ENCODE assay signal across 23 cellular contexts in genomic region chr18:77482190-77482928, GRCh38.
DNase-seq lines count a peak whose midpoint lies in the region; ATAC-seq, FAIRE-seq and TF ChIP-seq lines count a peak whose summit lies in the region.
"Had no signal": no experiment of that assay in that cellular context is flagged by ENCODE, and none has a peak within 500 bp of the region (broad histone marks: within the 10 kb centered on the region; RNA-seq: fewer than 3 reads in every experiment).

No MANE protein-coding gene starts in this region.

- H3K27me3 Mint-ChIP-seq in CD4-positive, alpha-beta T cell: peaks cover 31% of the 10 kb centered on the region

- H3K79me2 ChIP-seq in H1 (ENCODE audit: control insufficient read depth in 1 of 2, insufficient read depth in 2 of 2, low read length in 2 of 2): no peaks in the 10 kb centered on the region

- no peak overlapping the region for H3K18ac ChIP-seq in H1 (ENCODE audit: extremely low read depth, low read length)

- no peak for ATAC-seq in CD4-positive, alpha-beta T cell (ENCODE audit: poor library complexity)
- ATAC-seq in HG02938 (IDR thresholded peaks at IDR 0.05; ENCODE audit: unreplicated experiment): no peak
- ATAC-seq: A549, HepG2 had no signal

- TF ChIP-seq POLR2A in H1 (IDR thresholded peaks at IDR 0.05; ENCODE audit: control extremely low read depth in 1 of 2, low read depth in 2 of 2, low read length in 2 of 2): no peak

- H3K23ac ChIP-seq in H1 (ENCODE audit: insufficient read length): no peak overlapping the region

- TF ChIP-seq EP300 in H1 (IDR thresholded peaks at IDR 0.05; ENCODE audit: borderline replicate concordance in 1 of 2, low read depth in 2 of 2, low read length in 2 of 2): no peak

- peaks cover 0 to 1% (median 0%) of the 10 kb centered on the region in 4 experiments; a peak in 1 of 7 replicates for H3K27me3 ChIP-seq in H1 (replicated peaks in 1 of 4; ENCODE audit: control insufficient read depth in 3 of 4, extremely low read depth in 1 of 4, insufficient read depth in 3 of 4, low read length in 3 of 4)
- no peaks in the 10 kb centered on the region for H3K27me3 ChIP-seq in CD4-positive, alpha-beta T cell (ENCODE audit: control insufficient read depth, insufficient read depth, low read length)

- H3K4me1 Mint-ChIP-seq in CD4-positive, alpha-beta T cell (ENCODE audit: low read depth): no peaks in the 10 kb centered on the region
- H3K4me1 Mint-ChIP-seq: CD14-positive monocyte had no signal

- CTCF ChIA-PET in H1 (lab: Charles Lee; ENCODE audit: partially characterized antibody): interaction anchor here (0.9 to 1.2 kb wide), 3 partner anchors 8 to 169 kb away, joined by 3 read pairs; no protein-coding TSS in a partner anchor
- CTCF ChIA-PET in CD4-positive, alpha-beta T cell (lab: Charles Lee): no interaction called here

- no peak for FAIRE-seq in H1 (lab: Jason Lieb, UNC)
- FAIRE-seq: A549, HepG2 had no signal

- no peak overlapping the region for H3K4me3 Mint-ChIP-seq in CD4-positive, alpha-beta T cell
- H3K4me3 Mint-ChIP-seq: CD14-positive monocyte, HFFc6 had no signal

- H2BK12ac ChIP-seq in H1 (ENCODE audit: low read depth, low read length): no peak overlapping the region

- TF ChIP-seq CTCF in H1 (IDR thresholded peaks at IDR 0.05; ENCODE audit: control extremely low read depth in 1 of 3, insufficient read depth in 1 of 3, low read depth in 1 of 3, low read length in 3 of 3): no peak
- TF ChIP-seq CTCF in CD4-positive, alpha-beta T cell (IDR thresholded peaks at IDR 0.05): no peak

- no peak overlapping the region for H4K8ac ChIP-seq in H1 (ENCODE audit: extremely low read depth, insufficient read depth, low read length)

- H2AK5ac ChIP-seq in H1 (ENCODE audit: low read depth, low read length): no peak overlapping the region

- POLR2A ChIA-PET in H1 (lab: Charles Lee; ENCODE audit: partially characterized antibody): no interaction called here
- POLR2A ChIA-PET in CD4-positive, alpha-beta T cell (lab: Charles Lee): no interaction called here

- H3K79me1 ChIP-seq in H1 (ENCODE audit: low read depth, low read length): no peaks in the 10 kb centered on the region

- no peaks in the 10 kb centered on the region for H3K4me1 ChIP-seq in H1 (replicated peaks in 1 of 4; ENCODE audit: control insufficient read depth in 3 of 4, insufficient read depth in 4 of 4, low read length in 3 of 4)
- H3K4me1 ChIP-seq: A549 had no signal

- no peak overlapping the region for H3K4ac ChIP-seq in H1 (replicated peaks; ENCODE audit: insufficient read length, low read depth, low read length)

- no peak overlapping the region for H3K56ac ChIP-seq in H1 (replicated peaks; ENCODE audit: insufficient read length, low read depth, low read length)

- peak overlapping the region; percentile 18; the same call in 1 of the 2 replicates for H2BK15ac ChIP-seq in H1 (ENCODE audit: low read length)

- H4K5ac ChIP-seq in H1 (ENCODE audit: insufficient read length, low read depth, low read length): no peak overlapping the region

- no peak overlapping the region for H3K27ac Mint-ChIP-seq in CD4-positive, alpha-beta T cell
- H3K27ac Mint-ChIP-seq: CD14-positive monocyte, HFFc6 had no signal

- H2BK20ac ChIP-seq in H1 (ENCODE audit: low read length): no peak overlapping the region

- no peaks in the 10 kb centered on the region for H3K36me3 Mint-ChIP-seq in CD4-positive, alpha-beta T cell (ENCODE audit: low read depth)
- H3K36me3 Mint-ChIP-seq: CD14-positive monocyte had no signal

- H4K91ac ChIP-seq in H1 (replicated peaks; ENCODE audit: insufficient read length, low read length): no peak overlapping the region

- H2BK120ac ChIP-seq in H1 (replicated peaks; ENCODE audit: low read depth, low read length): no peak overlapping the region

- H3K9me3 ChIP-seq in H1 (ENCODE audit: insufficient read depth in 2 of 2, low read depth in 1 of 2, low read length in 1 of 2): no peaks in the 10 kb centered on the region
- H3K9me3 ChIP-seq in CD4-positive, alpha-beta T cell (ENCODE audit: control insufficient read depth, low read length): no peaks in the 10 kb centered on the region
- H3K9me3 ChIP-seq: A549, SK-N-SH had no signal

- intact Hi-C loops in CD4-positive, alpha-beta T cell (cut with DNase I, micrococcal nuclease): no loop called here

- H3K36me3 ChIP-seq in H1 (ENCODE audit: control insufficient read depth in 2 of 4, insufficient read depth in 4 of 4, low read length in 3 of 4): no peaks in the 10 kb centered on the region

- H2AFZ ChIP-seq in H1 (ENCODE audit: low read length): no peak overlapping the region
- H2AFZ ChIP-seq: PC-9 had no signal

- no peak overlapping the region for H3K27ac ChIP-seq in H1 (ENCODE audit: low read depth, low read length)
- H3K27ac ChIP-seq in CD4-positive, alpha-beta T cell (ENCODE audit: low read depth, low read length): no peak overlapping the region
- H3K27ac ChIP-seq: A549, KMS-11, PC-9 had no signal

- H3K9me3 Mint-ChIP-seq in CD4-positive, alpha-beta T cell: no peaks in the 10 kb centered on the region

- H3K9ac ChIP-seq in H1 (replicated peaks in 1 of 4; ENCODE audit: extremely low read depth in 1 of 4, low read depth in 3 of 4, low read length in 3 of 4): no peak overlapping the region
- H3K9ac ChIP-seq: KMS-11, SK-N-SH had no signal

- no peak for TF ChIP-seq RAD21 in H1 (IDR thresholded peaks at IDR 0.05 in 1 of 2, conservative IDR thresholded peaks at IDR 0.05 in 1 of 2; ENCODE audit: low read depth in 2 of 2, low read length in 2 of 2)

- no peaks in the 10 kb centered on the region for H3K23me2 ChIP-seq in H1 (ENCODE audit: low read depth, low read length)

- H2BK5ac ChIP-seq in H1 (ENCODE audit: low read depth, low read length): no peak overlapping the region

- DNase-seq in COLO668 (lab: John Stamatoyannopoulos, UW; ENCODE audit: unreplicated experiment): peak; percentile 29
- DNase-seq in NCI-H146 (lab: John Stamatoyannopoulos, UW): peak; percentile 84
- peak; percentile 29 for DNase-seq in NCI-H774 (lab: John Stamatoyannopoulos, UW)
- DNase-seq in H1 (ENCODE audit: low read depth in 1 of 2, low spot score in 2 of 2): no peak
- no peak for DNase-seq in NCI-H2171 (lab: John Stamatoyannopoulos, UW)
- DNase-seq in cerebellar cortex (ENCODE audit: low spot score): no peak
- no peak for DNase-seq in CD4-positive, alpha-beta T cell
- DNase-seq: DND-41; GF-D8; GOT3; HFFc6; MM.1S; NCI-H2107; NCI-H510A; NK-92 treated with Interleukin-12 subunit alpha and Interleukin-12 subunit beta, amount 100 ng/mL, for 24 hours; PC-9; SK-N-SH; T-helper 1 cell had no signal

- WGBS in H1 (ENCODE audit: extremely low coverage in 1 of 2, insufficient coverage in 1 of 2, insufficient read length in 1 of 2, insufficient replicate concordance in 2 of 2, low coverage in 1 of 2, low lambda C conversion rate in 2 of 2, missing lambda C conversion rate in 1 of 2), 2 experiments: 80% methylated on average over 9 of the region's 9 CpGs; no CpG with 5 or more reads in 1 of the 2 experiments

- no peak overlapping the region for H3K4me3 ChIP-seq in H1 (ENCODE audit: extremely low read depth in 1 of 4, insufficient read depth in 2 of 4, low read depth in 3 of 4, low read length in 4 of 4)
- H3K4me3 ChIP-seq: A549, PC-9 had no signal

- H3K14ac ChIP-seq in H1 (ENCODE audit: insufficient read length): no peak overlapping the region

- no peak overlapping the region for H3K4me2 ChIP-seq in H1 (ENCODE audit: insufficient read depth in 1 of 2, low read depth in 2 of 2, low read length in 2 of 2)
- H3K4me2 ChIP-seq: A549, KMS-11, PC-9, SK-N-SH had no signal

- no peaks in the 10 kb centered on the region for H4K20me1 ChIP-seq in H1 (replicated peaks in 1 of 2; ENCODE audit: control insufficient read depth in 1 of 2, insufficient read depth in 2 of 2, low read length in 2 of 2)

TF ChIP-seq in H1, 55 proteins besides CTCF, POLR2A, EP300 and RAD21 (continues in another document):
- TF ChIP-seq POU5F1 (IDR thresholded peaks at IDR 0.05; ENCODE audit: low read depth, low read length) (no peak), MAFK (IDR thresholded peaks at IDR 0.05; ENCODE audit: low read depth, low read length) (no peak), POLR2AphosphoS5 (IDR thresholded peaks at IDR 0.05; ENCODE audit: low read depth, low read length) (no peak), EGR1 (IDR thresholded peaks at IDR 0.05; ENCODE audit: borderline replicate concordance, low read depth, low read length) (no peak), RFX5 (IDR thresholded peaks at IDR 0.05; ENCODE audit: borderline replicate concordance, low read depth, low read length) (no peak), BRCA1 (IDR thresholded peaks at IDR 0.05; ENCODE audit: low read depth, low read length) (no peak), YY1 (IDR thresholded peaks at IDR 0.05; ENCODE audit: low read depth, low read length) (no peak), CHD1 (IDR thresholded peaks at IDR 0.05; ENCODE audit: low read depth, low read length) (no peak), CBX5 (IDR thresholded peaks at IDR 0.05; ENCODE audit: low read depth, low read length) (no peak), MAX (IDR thresholded peaks at IDR 0.05) (no peak), ATF2 (IDR thresholded peaks at IDR 0.05; ENCODE audit: low read length) (no peak), SAP30 (IDR thresholded peaks at IDR 0.05; ENCODE audit: insufficient read depth, insufficient replicate concordance, low read length) (no peak), TEAD4 (IDR thresholded peaks at IDR 0.05; ENCODE audit: low read depth, low read length) (no peak), ATF3 (IDR thresholded peaks at IDR 0.05; ENCODE audit: insufficient read depth, low read depth, low read length) (no peak), SP1 (IDR thresholded peaks at IDR 0.05; ENCODE audit: low read depth, low read length) (no peak), BCL11A (IDR thresholded peaks at IDR 0.05; ENCODE audit: low read depth in 2 of 2, low read length in 2 of 2) (no peak)

Comparison
In these comparisons a context has a peak if more than half of its experiments do, and no peak if none do; other contexts are left out.
1. DNase-seq: peak in COLO668 (single experiment), NCI-H146 (single experiment) and NCI-H774 (single experiment); none in H1 (0 of 2), NCI-H2171 (single experiment), cerebellar cortex (single experiment) and CD4-positive, alpha-beta T cell (0 of 10).